ENCODE assay signal across 22 cellular contexts in genomic region chr16:83272201-83272600, GRCh38.
"Had no signal": no experiment of that assay in that cellular context is flagged by ENCODE, and none has a peak within 500 bp of the region (broad histone marks: within the 10 kb centered on the region; RNA-seq: fewer than 3 reads in every experiment).

No MANE protein-coding gene starts in this region.

- H3K4me3 Mint-ChIP-seq: activated CD8-positive, alpha-beta T cell treated with anti-CD3 and anti-CD28 coated beads for 36 hours; activated T-cell treated with anti-CD3 and anti-CD28 coated beads, Interleukin-2, amount 50 U/mL, for 4 hours; neural progenitor cell; stimulated activated naive B cell treated with anti-CD40 and anti-IgM and Interleukin-4, amounts not matched to agents 10 μg/mL and 1 μg/mL and 100 μg/mL, for 72 hours; WTC11 had no signal

- H3K9me3 ChIP-seq: adrenal gland, colonic mucosa, sigmoid colon, tibial artery had no signal

- H3K4me2 ChIP-seq: neural progenitor cell had no signal

- H3K9ac ChIP-seq: neural progenitor cell, parathyroid adenoma had no signal

- H3K36me3 Mint-ChIP-seq: neural progenitor cell; stimulated activated naive B cell treated with anti-CD40 and anti-IgM and Interleukin-4, amounts not matched to agents 10 μg/mL and 1 μg/mL and 100 μg/mL, for 72 hours; WTC11 had no signal

- H3K4me1 Mint-ChIP-seq: stimulated activated naive B cell treated with anti-CD40 and anti-IgM and Interleukin-4, amounts not matched to agents 10 μg/mL and 1 μg/mL and 100 μg/mL, for 72 hours; WTC11 had no signal

- H3K27ac Mint-ChIP-seq: activated CD8-positive, alpha-beta T cell treated with anti-CD3 and anti-CD28 coated beads for 36 hours; neural progenitor cell; stimulated activated naive B cell treated with anti-CD40 and anti-IgM and Interleukin-4, amounts not matched to agents 10 μg/mL and 1 μg/mL and 100 μg/mL, for 72 hours; WTC11 had no signal

- FAIRE-seq: endometrium, urothelium cell line had no signal

- ATAC-seq: activated CD8-positive, alpha-beta T cell treated with anti-CD3 and anti-CD28 coated beads for 36 hours; activated T-cell treated with anti-CD3 and anti-CD28 coated beads, Interleukin-2, amount 50 U/mL, for 4 hours; esophagus mucosa; foreskin keratinocyte; stimulated activated naive B cell treated with anti-CD40 and anti-IgM and Interleukin-4, amounts not matched to agents 10 μg/mL and 1 μg/mL and 100 μg/mL, for 72 hours; WTC11 had no signal

- H3K79me2 ChIP-seq: parathyroid adenoma had no signal

- H3K9me3 Mint-ChIP-seq: activated CD8-positive, alpha-beta T cell treated with anti-CD3 and anti-CD28 coated beads for 36 hours; activated T-cell treated with anti-CD3 and anti-CD28 coated beads, Interleukin-2, amount 50 U/mL, for 4 hours; neural progenitor cell; stimulated activated naive B cell treated with anti-CD40 and anti-IgM and Interleukin-4, amounts not matched to agents 10 μg/mL and 1 μg/mL and 100 μg/mL, for 72 hours had no signal

- H3K27ac ChIP-seq: adrenal gland, colonic mucosa, foreskin keratinocyte, neural progenitor cell, parathyroid adenoma, sigmoid colon, tibial artery had no signal

- H2AFZ ChIP-seq: neural progenitor cell, parathyroid adenoma had no signal

- H3K36me3 ChIP-seq: adrenal gland, colonic mucosa, neural progenitor cell, sigmoid colon, tibial artery had no signal

- H3K4me3 ChIP-seq: adrenal gland, colonic mucosa, lung, neural progenitor cell, sigmoid colon, tibial artery had no signal

- DNase-seq: activated CD4-positive, alpha-beta T cell treated with anti-CD3 and anti-CD28 coated beads for 4 hours; activated CD8-positive, alpha-beta T cell treated with anti-CD3 and anti-CD28 coated beads for 36 hours; activated effector memory CD4-positive, alpha-beta T cell treated with Interleukin-2 at 50 U/mL for 16 hours; activated naive CD4-positive, alpha-beta T cell treated with anti-CD3 and anti-CD28 coated beads, Interleukin-2, amount 50 U/mL, for 16 hours; activated T-cell treated with anti-CD3 and anti-CD28 coated beads, Interleukin-2, amount 50 U/mL, for 4 hours; adrenal gland; colonic mucosa; foreskin keratinocyte; glutamatergic neuron; midbrain; sigmoid colon; stimulated activated CD4-positive, alpha-beta T cell treated with anti-CD3 and anti-CD28 coated beads, Interleukin-12 subunit alpha, Interleukin-12 subunit beta, amount 100 ng/mL, for 4 hours; stimulated activated naive B cell treated with anti-CD40 and anti-IgM and Interleukin-4, amounts not matched to agents 10 μg/mL and 1 μg/mL and 100 μg/mL, for 72 hours; T-helper 1 cell; tibial artery had no signal

- H3K27me3 ChIP-seq: adrenal gland, colonic mucosa, foreskin keratinocyte, neural progenitor cell, sigmoid colon, tibial artery had no signal

- H3K4me1 ChIP-seq: adrenal gland, colonic mucosa, foreskin keratinocyte, parathyroid adenoma, sigmoid colon, tibial artery had no signal
